8 cellular contexts compared by ENCODE assay signal in genomic region chr2:27249891-27250651, GRCh38. TPM values are rescaled to one million over a fixed set of nuclear protein-coding genes. Genes with fewer than 3 reads are reported as not detected.
DNase-seq lines count a peak whose midpoint lies in the region; ATAC-seq, FAIRE-seq and TF ChIP-seq lines count a peak whose summit lies in the region.

No MANE protein-coding gene starts in this region.

- CTCF ChIA-PET in WTC11 (lab: Charles Lee): interaction anchor here (0.7 to 5.5 kb wide), 17 partner anchors 9 to 226 kb away, joined by 3 to 106 read pairs (median 6); partner anchors contain the start of genes EIF2B4, SLC30A3, TRIM54 and UCN
- CTCF ChIA-PET in endothelial cell of umbilical vein (lab: Charles Lee): interaction anchor here (1.1 to 6.8 kb wide), 7 partner anchors 12 to 53 kb away, joined by 3 to 81 read pairs (median 4); partner anchors contain the start of genes SLC30A3 and TRIM54

- no peak for TF ChIP-seq POLR2A in endothelial cell of umbilical vein (IDR thresholded peaks at IDR 0.05; ENCODE audit: low read depth, low read length)
- no peak for TF ChIP-seq POLR2A in transverse colon (IDR thresholded peaks at IDR 0.05)

- H3K4me1 ChIP-seq in endothelial cell of umbilical vein (ENCODE audit: control insufficient read depth, extremely low read depth, insufficient read depth, low read length) (peaks cover 15% of the 10 kb centered on the region), transverse colon (peaks cover 0 to 9% (median 2%) of the 10 kb centered on the region in 4 donors)

- H3K4me1 Mint-ChIP-seq in WTC11: peaks cover 18% of the 10 kb centered on the region

- no peak overlapping the region for H3K27ac ChIP-seq in endothelial cell of umbilical vein (ENCODE audit: insufficient read depth, low read depth, low read length)
- no peak overlapping the region for H3K27ac ChIP-seq in transverse colon

- peak overlapping the region; percentile 63 for H3K4me3 Mint-ChIP-seq in WTC11

- no peaks in the 10 kb centered on the region for H3K9me1 ChIP-seq in endothelial cell of umbilical vein (replicated peaks; ENCODE audit: control insufficient read depth, extremely low read depth, insufficient read depth, low read length)

- DNase-seq in EL (peak; percentile 44), WTC11 (ENCODE audit: low spot score) (peak; percentile 89), endothelial cell of umbilical vein (ENCODE audit: low read depth, low spot score) (peak; percentile 64), mucosa of gallbladder (ENCODE audit: low spot score) (peak; percentile 21), transverse colon (peak; percentile 58)

- intact Hi-C loops in endothelial cell of umbilical vein (cut with micrococcal nuclease) (loop anchor here (1.0 to 5.0 kb wide), 4 partner anchors 15 to 122 kb away; partner anchors contain the start of genes EIF2B4 and SNX17), transverse colon (cut with DNase I; ENCODE audit: low total_unique reads) (no loop called here)

- H3K9me3 Mint-ChIP-seq in WTC11: no peaks in the 10 kb centered on the region

- POLR2A ChIA-PET in WTC11 (lab: Charles Lee) (interaction anchor here (0.5 to 1.7 kb wide), 3 partner anchors 42 to 503 kb away, joined by 3 to 6 read pairs (median 6); no protein-coding TSS in a partner anchor), endothelial cell of umbilical vein (lab: Charles Lee) (no interaction called here)

- H3K27me3 Mint-ChIP-seq in WTC11 (ENCODE audit: low read depth): peaks cover 7% of the 10 kb centered on the region

- H4K20me1 ChIP-seq in endothelial cell of umbilical vein (replicated peaks; ENCODE audit: control insufficient read depth, extremely low read depth, insufficient read depth, low read length): no peaks in the 10 kb centered on the region

- no peaks in the 10 kb centered on the region for H3K36me3 Mint-ChIP-seq in WTC11

- H3K27me3 ChIP-seq in endothelial cell of umbilical vein (ENCODE audit: control insufficient read depth in 2 of 2, insufficient read depth in 2 of 2, low read length in 2 of 2) (no peaks in the 10 kb centered on the region), transverse colon (peaks cover 40% of the 10 kb centered on the region)

- in situ Hi-C loops in transverse colon (cut with MboI; ENCODE audit: low pct_ligation_motif_present in 1 of 4, low pct_unique_long_range_greater_than_20kb in 1 of 4, low sequenced_read_pairs in 3 of 4): no loop called here

- H3K79me2 ChIP-seq in endothelial cell of umbilical vein (ENCODE audit: control insufficient read depth, insufficient read depth, low read length): no peaks in the 10 kb centered on the region

- ATAC-seq in WTC11: peak; percentile 86
- ATAC-seq in HG02798 (IDR thresholded peaks at IDR 0.05; ENCODE audit: poor library complexity, unreplicated experiment): no peak
- no peak for ATAC-seq in HG03135 (IDR thresholded peaks at IDR 0.05; ENCODE audit: unreplicated experiment)

- H3K4me3 ChIP-seq in endothelial cell of umbilical vein (replicated peaks in 1 of 3; ENCODE audit: insufficient read depth in 1 of 3, low read depth in 1 of 3, low read length in 3 of 3): no peak overlapping the region
- no peak overlapping the region for H3K4me3 ChIP-seq in transverse colon

- no peak for TF ChIP-seq EP300 in transverse colon (IDR thresholded peaks at IDR 0.05; ENCODE audit: low read depth)

- dilution Hi-C loops in endothelial cell of umbilical vein (cut with MboI; ENCODE audit: extremely low pct_ligation_motif_present, low sequenced_read_pairs): no loop called here

- H3K4me2 ChIP-seq in endothelial cell of umbilical vein (ENCODE audit: insufficient read depth, low read length): no peak overlapping the region

- H3K9me3 ChIP-seq in endothelial cell of umbilical vein (replicated peaks; ENCODE audit: control insufficient read depth, insufficient read depth, low read length) (no peaks in the 10 kb centered on the region), transverse colon (no peaks in the 10 kb centered on the region)

- H3K27ac Mint-ChIP-seq in WTC11: no peak overlapping the region

- H3K9ac ChIP-seq in endothelial cell of umbilical vein (replicated peaks; ENCODE audit: extremely low read depth, insufficient read depth, low read length): no peak overlapping the region

- H3K36me3 ChIP-seq in endothelial cell of umbilical vein (ENCODE audit: control insufficient read depth in 2 of 2, extremely low read depth in 1 of 2, insufficient read depth in 2 of 2, low read length in 2 of 2): peaks cover 0 to 3% of the 10 kb centered on the region in 2 experiments
- no peaks in the 10 kb centered on the region for H3K36me3 ChIP-seq in transverse colon

- peak overlapping the region; percentile 40 for H2AFZ ChIP-seq in endothelial cell of umbilical vein (ENCODE audit: low read depth, low read length)

- no TSS peak for BruUV-seq in endothelial cell of umbilical vein (replicated peaks; lab: Mats Ljungman, UMichigan)

- TF ChIP-seq CTCF in LNCAP (IDR thresholded peaks at IDR 0.05) (peak; percentile 50), WTC11 (IDR thresholded peaks at IDR 0.05) (peak; percentile 56; the same call in 1 of the 2 replicates), endothelial cell of umbilical vein (IDR thresholded peaks at IDR 0.05; ENCODE audit: extremely low read depth in 1 of 2, insufficient read depth in 1 of 2, low read depth in 1 of 2, low read length in 2 of 2) (peak; percentile 83 to 89), transverse colon (IDR thresholded peaks at IDR 0.05) (peak; percentile 33 to 53 (median 49))

- FAIRE-seq in endothelial cell of umbilical vein (lab: Jason Lieb, UNC): peak; percentile 55

- 22% methylated on average over 14 of the region's 22 CpGs; no CpG with 5 or more reads in 1 of the 2 donors for WGBS in transverse colon (ENCODE audit: low coverage in 1 of 2), 2 donors

RNA-seq across cellular contexts. Expression of gene SLC30A3, which starts 12.8 kb away (rescaled TPM):
- total RNA-seq in WTC11 (2021) (8.0 to 8.9 TPM (median 8.1 TPM) in 3 replicates), endothelial cell of umbilical vein (9.2 and 16.7 TPM in 2 replicates), mucosa of gallbladder (not detected), transverse colon (under 1 TPM in 1 of 4 donors, not detected in 3; 0.60 TPM)
- polyA plus RNA-seq in endothelial cell of umbilical vein: 63.9 and 79.9 TPM in 2 replicates
- polyA plus RNA-seq in endothelial cell of umbilical vein (2011; cell fraction: cytosol; rRNA removed): 25.9 and 38.7 TPM in 2 replicates
- 42.8 and 66.8 TPM in 2 replicates for polyA plus RNA-seq in endothelial cell of umbilical vein (2011; cell fraction: nucleus; rRNA removed)
- 3.9 and 11.9 TPM in 2 replicates for polyA plus RNA-seq in endothelial cell of umbilical vein (2012)
- 26.6 and 36.4 TPM in 2 replicates for polyA minus RNA-seq in endothelial cell of umbilical vein
- polyA minus RNA-seq in endothelial cell of umbilical vein (2011; cell fraction: cytosol; rRNA and poly(A)+ RNA removed): 1.6 TPM
- polyA minus RNA-seq in endothelial cell of umbilical vein (2011; cell fraction: nucleus; rRNA and poly(A)+ RNA removed): 12.2 and 20.5 TPM in 2 replicates

RNA-seq across cellular contexts. Expression of gene DNAJC5G, which starts 25.2 kb away (rescaled TPM):
- total RNA-seq in WTC11 (2021) (0.18 to 0.44 TPM (median 0.34 TPM) in 3 replicates), endothelial cell of umbilical vein (0.16 and 0.77 TPM in 2 replicates), mucosa of gallbladder (not detected), transverse colon (not detected)
- 1.4 and 1.7 TPM in 2 replicates for polyA plus RNA-seq in endothelial cell of umbilical vein
- 0.34 and 0.35 TPM in 2 replicates for polyA plus RNA-seq in endothelial cell of umbilical vein (2011; cell fraction: cytosol; rRNA removed)
- polyA plus RNA-seq in endothelial cell of umbilical vein (2011; cell fraction: nucleus; rRNA removed): 10.9 and 24.1 TPM in 2 replicates
- 0.29 TPM in 1 of 2 replicates, not detected in the other for polyA plus RNA-seq in endothelial cell of umbilical vein (2012)
- 2.1 and 3.9 TPM in 2 replicates for polyA minus RNA-seq in endothelial cell of umbilical vein
- not detected for polyA minus RNA-seq in endothelial cell of umbilical vein (2011; cell fraction: cytosol; rRNA and poly(A)+ RNA removed)
- 3.7 and 3.9 TPM in 2 replicates for polyA minus RNA-seq in endothelial cell of umbilical vein (2011; cell fraction: nucleus; rRNA and poly(A)+ RNA removed)

RNA-seq across cellular contexts. Expression of gene TRIM54, which starts 32.2 kb away (rescaled TPM):
- total RNA-seq in WTC11 (2021) (3.0 to 3.4 TPM (median 3.3 TPM) in 3 replicates), endothelial cell of umbilical vein (0.42 and 0.51 TPM in 2 replicates), mucosa of gallbladder (0.26 TPM), transverse colon (1 to 10 TPM in 2 of 4 donors, under 1 TPM in 1, not detected in 1; 0.40 to 1.9 (median 1.2) TPM)
- 1.6 and 1.7 TPM in 2 replicates for polyA plus RNA-seq in endothelial cell of umbilical vein
- 0.14 and 0.32 TPM in 2 replicates for polyA plus RNA-seq in endothelial cell of umbilical vein (2011; cell fraction: cytosol; rRNA removed)
- polyA plus RNA-seq in endothelial cell of umbilical vein (2011; cell fraction: nucleus; rRNA removed): 9.9 and 21.1 TPM in 2 replicates
- 0.37 and 0.46 TPM in 2 replicates for polyA plus RNA-seq in endothelial cell of umbilical vein (2012)
- polyA minus RNA-seq in endothelial cell of umbilical vein: 0.17 and 1.0 TPM in 2 replicates
- 0.82 TPM for polyA minus RNA-seq in endothelial cell of umbilical vein (2011; cell fraction: cytosol; rRNA and poly(A)+ RNA removed)
- polyA minus RNA-seq in endothelial cell of umbilical vein (2011; cell fraction: nucleus; rRNA and poly(A)+ RNA removed): 1.2 and 1.5 TPM in 2 replicates

RNA-seq across cellular contexts. Expression of gene CAD, which starts 32.9 kb away (rescaled TPM):
- total RNA-seq in WTC11 (2021): 145 to 178 TPM (median 150 TPM) in 3 replicates
- total RNA-seq in endothelial cell of umbilical vein: 81.0 and 91.4 TPM in 2 replicates
- 60.3 and 66.5 TPM in 2 replicates for polyA plus RNA-seq in endothelial cell of umbilical vein
- polyA plus RNA-seq in endothelial cell of umbilical vein (2011; cell fraction: cytosol; rRNA removed): 36.4 and 39.6 TPM in 2 replicates
- polyA plus RNA-seq in endothelial cell of umbilical vein (2011; cell fraction: nucleus; rRNA removed): 153 and 160 TPM in 2 replicates
- 72.2 and 82.2 TPM in 2 replicates for polyA plus RNA-seq in endothelial cell of umbilical vein (2012)
- 171 and 179 TPM in 2 replicates for polyA minus RNA-seq in endothelial cell of umbilical vein
- polyA minus RNA-seq in endothelial cell of umbilical vein (2011; cell fraction: cytosol; rRNA and poly(A)+ RNA removed): 138 TPM
- polyA minus RNA-seq in endothelial cell of umbilical vein (2011; cell fraction: nucleus; rRNA and poly(A)+ RNA removed): 87.4 and 95.8 TPM in 2 replicates
- total RNA-seq in mucosa of gallbladder: 26.7 TPM
- total RNA-seq in transverse colon: 10 to 100 TPM; 11.9 to 25.9 (median 16.6) TPM

RNA-seq across cellular contexts. Expression of gene SLC5A6, which starts 38.0 kb away (rescaled TPM):
- total RNA-seq in WTC11 (2021): 80.8 to 111 TPM (median 86.4 TPM) in 3 replicates
- 42.7 and 52.0 TPM in 2 replicates for total RNA-seq in endothelial cell of umbilical vein
- 76.8 and 92.5 TPM in 2 replicates for polyA plus RNA-seq in endothelial cell of umbilical vein
- polyA plus RNA-seq in endothelial cell of umbilical vein (2011; cell fraction: cytosol; rRNA removed): 45.8 and 51.5 TPM in 2 replicates
- 208 and 221 TPM in 2 replicates for polyA plus RNA-seq in endothelial cell of umbilical vein (2011; cell fraction: nucleus; rRNA removed)
- polyA plus RNA-seq in endothelial cell of umbilical vein (2012): 48.1 and 49.6 TPM in 2 replicates
- polyA minus RNA-seq in endothelial cell of umbilical vein: 113 and 125 TPM in 2 replicates
- 28.4 TPM for polyA minus RNA-seq in endothelial cell of umbilical vein (2011; cell fraction: cytosol; rRNA and poly(A)+ RNA removed)
- 45.2 and 56.7 TPM in 2 replicates for polyA minus RNA-seq in endothelial cell of umbilical vein (2011; cell fraction: nucleus; rRNA and poly(A)+ RNA removed)
- total RNA-seq in mucosa of gallbladder: 24.9 TPM
- total RNA-seq in transverse colon: 10 to 100 TPM; 22.8 to 58.3 (median 41.0) TPM

Comparison
In these comparisons a context has a peak if more than half of its experiments do, and no peak if none do; other contexts are left out.
1. DNase-seq: peak in every context shown above with its lines; median percentile 89 in WTC11; 64 in endothelial cell of umbilical vein; 58 in transverse colon; 44 in EL; 21 in mucosa of gallbladder.